Comparison of ENCODE assay signal across 12 cellular contexts in the genomic region with DNA sequence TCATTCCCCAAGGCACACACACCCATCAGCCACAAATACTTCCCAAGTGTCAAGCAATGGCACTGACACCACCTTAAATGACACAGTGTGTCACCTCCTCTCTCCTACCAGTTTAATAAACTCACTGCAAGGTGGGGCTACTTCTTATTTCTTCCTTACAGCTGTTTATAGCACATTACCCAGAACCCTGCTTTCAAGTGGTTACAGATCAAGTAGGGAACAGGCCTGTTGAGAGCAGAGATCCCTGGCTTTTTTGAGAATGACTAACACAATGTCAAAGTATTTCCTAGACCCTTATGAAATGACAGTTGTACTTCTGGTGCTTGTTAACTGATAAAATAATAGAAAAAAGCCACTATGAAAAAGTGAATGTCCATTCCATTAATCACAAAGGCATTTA. TPM values are rescaled to one million over a fixed set of nuclear protein-coding genes. Genes with fewer than 3 reads are reported as not detected.
DNase-seq lines count a peak whose midpoint lies in the region; ATAC-seq and TF ChIP-seq lines count a peak whose summit lies in the region.
"Had no signal": no experiment of that assay in that cellular context is flagged by ENCODE, and none has a peak within 500 bp of the region (broad histone marks: within the 10 kb centered on the region; RNA-seq: fewer than 3 reads in every experiment).

No MANE protein-coding gene starts in this region.

- no peaks in the 10 kb centered on the region for H3K9me3 Mint-ChIP-seq in progenitor cell of endocrine pancreas (ENCODE audit: low read depth)

- H3K27ac Mint-ChIP-seq in progenitor cell of endocrine pancreas, result peak overlapping the region; percentile 39

- peaks cover 41% of the 10 kb centered on the region for H3K36me3 ChIP-seq in DND-41 (ENCODE audit: insufficient read depth, low read length)
- peaks cover 0 to 30% (median 0%) of the 10 kb centered on the region in 6 donors for H3K36me3 ChIP-seq in spleen

- H3K27me3 Mint-ChIP-seq in progenitor cell of endocrine pancreas, result no peaks in the 10 kb centered on the region

- H3K36me3 Mint-ChIP-seq in progenitor cell of endocrine pancreas (ENCODE audit: insufficient read depth), result peaks cover 5% of the 10 kb centered on the region

- H3K79me2 ChIP-seq in DND-41 (ENCODE audit: insufficient read depth, low read length), result peaks cover 88% of the 10 kb centered on the region

- ATAC-seq in DND-41 (ENCODE audit: insufficient read depth, low read depth), result peak; percentile 54
- ATAC-seq in esophagus mucosa, result peak; percentile 1
- ATAC-seq in HG03045 (IDR thresholded peaks at IDR 0.05; ENCODE audit: unreplicated experiment), result no peak
- ATAC-seq: right cardiac atrium had no signal

- H2AFZ ChIP-seq in DND-41 (ENCODE audit: low read depth, low read length), result no peak overlapping the region

- peaks cover 62% of the 10 kb centered on the region for H4K20me1 ChIP-seq in DND-41 (ENCODE audit: insufficient read depth, low read length)

- no peak for DNase-seq in DND-41
- peak; percentile 44 for DNase-seq in RPMI7951 (ENCODE audit: low read depth)
- DNase-seq in progenitor cell of endocrine pancreas (ENCODE audit: low spot score, unreplicated experiment), result no peak
- DNase-seq in NCI-H510A (lab: John Stamatoyannopoulos, UW), result no peak
- DNase-seq in SHP77 (lab: John Stamatoyannopoulos, UW), result no peak
- no peak for DNase-seq in spleen
- DNase-seq: activated CD4-positive, CD25-positive, alpha-beta regulatory T cell; NCI-H2107 had no signal

- no peaks in the 10 kb centered on the region for H3K27me3 ChIP-seq in DND-41 (ENCODE audit: insufficient read depth, low read length, poor library complexity)
- H3K27me3 ChIP-seq in spleen (replicated peaks in 1 of 7), result no peaks in the 10 kb centered on the region

- TF ChIP-seq POLR2A in spleen (IDR thresholded peaks at IDR 0.05), result no peak

- TF ChIP-seq CTCF in DND-41 (IDR thresholded peaks at IDR 0.05; ENCODE audit: borderline replicate concordance, extremely low read depth, low read length, poor library complexity, severe bottlenecking) (no peak), progenitor cell of endocrine pancreas (IDR thresholded peaks at IDR 0.05; ENCODE audit: unreplicated experiment) (no peak), spleen (IDR thresholded peaks at IDR 0.05 in 8 of 11, conservative IDR thresholded peaks at IDR 0.05 in 3 of 11) (no peak)

- intact Hi-C loops in spleen (cut with DNase I; ENCODE audit: low total_unique reads), result no loop called here

- H3K4me1 Mint-ChIP-seq in progenitor cell of endocrine pancreas (ENCODE audit: low read depth), result peaks cover 15% of the 10 kb centered on the region

- H3K9ac ChIP-seq in DND-41 (ENCODE audit: low read depth, low read length), result no peak overlapping the region

- H3K27ac ChIP-seq in DND-41 (ENCODE audit: low read length) (no peak overlapping the region), spleen (no peak overlapping the region)

- H3K4me2 ChIP-seq in DND-41 (ENCODE audit: insufficient read depth, low read length), result no peak overlapping the region

- H3K4me1 ChIP-seq in DND-41 (ENCODE audit: insufficient read depth, low read length) (no peaks in the 10 kb centered on the region), spleen (peaks cover 33 to 99% (median 76%) of the 10 kb centered on the region in 6 donors)

- H3K4me3 Mint-ChIP-seq in progenitor cell of endocrine pancreas (ENCODE audit: low read depth), result no peak overlapping the region

- H3K4me3 ChIP-seq in DND-41 (ENCODE audit: low read depth in 1 of 2, low read length in 2 of 2) (no peak overlapping the region), spleen (no peak overlapping the region)

- H3K9me3 ChIP-seq in DND-41 (ENCODE audit: insufficient read depth, low read length, severe bottlenecking) (no peaks in the 10 kb centered on the region), spleen (no peaks in the 10 kb centered on the region)

RNA-seq across cellular contexts. Expression of gene ZBTB17, which starts 19.8 kb away (rescaled TPM):
- 20.8 and 26.3 TPM in 2 replicates for total RNA-seq in RPMI7951 (2014; rRNA removed; shearing (Covaris generic))
- total RNA-seq in esophagus mucosa (26.5 TPM), progenitor cell of endocrine pancreas (52.6 and 57.7 TPM in 2 replicates), spleen (10 to 100 TPM; 36.8 to 73.4 (median 52.1) TPM)
- 100 to 1,000 TPM in 2 of 3 donors, 10 to 100 TPM in 1; 46.5 to 139 (median 111) TPM for polyA plus RNA-seq in spleen

RNA-seq across cellular contexts. Expression of gene SRARP, which starts 47.9 kb away (rescaled TPM):
- total RNA-seq in RPMI7951 (2014; rRNA removed; shearing (Covaris generic)), result not detected in 2 replicates
- total RNA-seq in esophagus mucosa (not detected), progenitor cell of endocrine pancreas (not detected in 2 replicates), spleen (not detected)
- polyA plus RNA-seq in spleen, result not detected
- total RNA-seq: liver had no signal
